18 cellular contexts compared by ENCODE assay signal in genomic region chr21:29904359-29905282, GRCh38. TPM values are rescaled to one million over a fixed set of nuclear protein-coding genes. Genes with fewer than 3 reads are reported as not detected.
DNase-seq lines count a peak whose midpoint lies in the region; ATAC-seq and TF ChIP-seq lines count a peak whose summit lies in the region.
"Had no signal": no experiment of that assay in that cellular context is flagged by ENCODE, and none has a peak within 500 bp of the region (broad histone marks: within the 10 kb centered on the region; RNA-seq: fewer than 3 reads in every experiment).

No MANE protein-coding gene starts in this region.

- H3K4me1 ChIP-seq in H9 (ENCODE audit: insufficient read depth, low read length) = no peaks in the 10 kb centered on the region
- no peaks in the 10 kb centered on the region for H3K4me1 ChIP-seq in Karpas-422 (ENCODE audit: low read length)
- H3K4me1 ChIP-seq: gastrocnemius medialis, stomach had no signal

- no peak overlapping the region for H4K91ac ChIP-seq in H9 (ENCODE audit: insufficient read length, low read depth, low read length)

- peak; percentile 32 for DNase-seq in H9
- DNase-seq in SHP77 (lab: John Stamatoyannopoulos, UW) = peak; percentile 44 to 62
- DNase-seq in fibroblast of gingiva (ENCODE audit: low read depth) = peak; percentile 73
- DNase-seq in osteocyte (ENCODE audit: extremely low spot score, unreplicated experiment) = no peak
- DNase-seq in Karpas-422 = no peak
- DNase-seq in A172 (ENCODE audit: low spot score) = no peak
- no peak for DNase-seq in NCI-H2227 treated with DMSO at 0.1 percent for 48 hours (lab: John Stamatoyannopoulos, UW)
- DNase-seq: activated naive CD4-positive, alpha-beta T cell treated with anti-CD3 and anti-CD28 coated beads, Interleukin-2, amount 50 U/mL, for 16 hours; cerebellar nuclear complex; gastrocnemius medialis; kidney; NCI-H1105 treated with DMSO at 0.1 percent for 48 hours; NCI-H510A; stomach had no signal

- H3K4me3 ChIP-seq in Karpas-422 (ENCODE audit: low read length) = no peak overlapping the region
- H3K4me3 ChIP-seq: gastrocnemius medialis, stomach had no signal

- no CpG with 5 or more reads among the region's 11 CpGs for WGBS in H9 (ENCODE audit: extremely low coverage, insufficient read length, low lambda C conversion rate)

- no peaks in the 10 kb centered on the region for H3K79me2 ChIP-seq in H9 (ENCODE audit: insufficient read depth, low read length)
- no peaks in the 10 kb centered on the region for H3K79me2 ChIP-seq in Karpas-422 (ENCODE audit: low read length)

- H2BK5ac ChIP-seq in H9 (ENCODE audit: insufficient read length, low read length) = no peak overlapping the region

- no peak for ATAC-seq in GM19452 (IDR thresholded peaks at IDR 0.05; ENCODE audit: unreplicated experiment)
- ATAC-seq: gastrocnemius medialis, right cardiac atrium, Right ventricle myocardium inferior had no signal

- H3K36me3 ChIP-seq in Karpas-422 (ENCODE audit: insufficient read depth, low read length) = no peaks in the 10 kb centered on the region
- H3K36me3 ChIP-seq: gastrocnemius medialis, stomach had no signal

- no peak overlapping the region for H4K5ac ChIP-seq in H9 (ENCODE audit: insufficient read length, low read depth, low read length)

- H2AFZ ChIP-seq in H9 (ENCODE audit: low read length) (no peak overlapping the region), Karpas-422 (ENCODE audit: low read length) (no peak overlapping the region)

- H3K27ac ChIP-seq in H9 (ENCODE audit: insufficient read length, low read depth, low read length) (no peak overlapping the region), Karpas-422 (ENCODE audit: low read length) (no peak overlapping the region)
- H3K27ac ChIP-seq: gastrocnemius medialis, stomach, VCaP had no signal

- no peak overlapping the region for H3T11ph ChIP-seq in H9 (ENCODE audit: low read length)

- H3K23ac ChIP-seq in H9 (ENCODE audit: insufficient read length, low read depth, low read length) = no peak overlapping the region

- no peaks in the 10 kb centered on the region for H3K27me3 ChIP-seq in H9 (ENCODE audit: insufficient read depth, low read length)
- H3K27me3 ChIP-seq in Karpas-422 (ENCODE audit: low read length) = no peaks in the 10 kb centered on the region
- H3K27me3 ChIP-seq: gastrocnemius medialis, stomach had no signal

- no peaks in the 10 kb centered on the region for H3K9me3 ChIP-seq in H9 (ENCODE audit: control insufficient read depth, low read depth, low read length)
- H3K9me3 ChIP-seq in Karpas-422 (ENCODE audit: low read length) = no peaks in the 10 kb centered on the region
- H3K9me3 ChIP-seq: gastrocnemius medialis had no signal

- no peaks in the 10 kb centered on the region for H3K23me2 ChIP-seq in H9 (ENCODE audit: insufficient read length, low read depth, low read length, poor library complexity, severe bottlenecking)

- H4K8ac ChIP-seq in H9 (replicated peaks; ENCODE audit: insufficient read length, low read depth, low read length) = no peak overlapping the region

- H2BK12ac ChIP-seq in H9 (ENCODE audit: insufficient read length, low read depth, low read length) = no peak overlapping the region

- H3K4me3 Mint-ChIP-seq in H9 = no peak overlapping the region; a peak in 1 of 5 replicates
- H3K4me3 Mint-ChIP-seq in osteocyte (ENCODE audit: unreplicated experiment) = no peak overlapping the region

- H3K36me3 Mint-ChIP-seq in H9 (ENCODE audit: insufficient read depth in 1 of 3, low read depth in 3 of 3) = peaks cover 0 to 9% (median 9%) of the 10 kb centered on the region in 3 experiments; a peak in 4 of 7 replicates
- H3K36me3 Mint-ChIP-seq in osteocyte (ENCODE audit: unreplicated experiment) = no peaks in the 10 kb centered on the region

- no peaks in the 10 kb centered on the region; the same call in 1 of the 2 replicates for H3K27me3 Mint-ChIP-seq in H9 (ENCODE audit: low read depth)
- peaks cover 22% of the 10 kb centered on the region for H3K27me3 Mint-ChIP-seq in osteocyte (ENCODE audit: unreplicated experiment)

- H2BK20ac ChIP-seq in H9 (ENCODE audit: low read depth, low read length, poor library complexity, severe bottlenecking) = no peak overlapping the region

- no peak overlapping the region for H3K18ac ChIP-seq in H9 (ENCODE audit: insufficient read length, low read depth, low read length)

- H3K56ac ChIP-seq in H9 (ENCODE audit: insufficient read length, low read depth, low read length) = no peak overlapping the region

- no peak overlapping the region for H2BK15ac ChIP-seq in H9 (ENCODE audit: low read depth, low read length)

- H3K27ac Mint-ChIP-seq in H9 (no peak overlapping the region), osteocyte (ENCODE audit: unreplicated experiment) (peak overlapping the region; percentile 91)

- H2AK5ac ChIP-seq in H9 (ENCODE audit: insufficient read length, low read length) = no peak overlapping the region

- no peaks in the 10 kb centered on the region for H3K79me1 ChIP-seq in H9 (ENCODE audit: insufficient read depth, low read depth, low read length, poor library complexity, severe bottlenecking)

- H2BK120ac ChIP-seq in H9 (ENCODE audit: low read depth, low read length, poor library complexity, severe bottlenecking) = no peak overlapping the region

- no peak overlapping the region for H3K14ac ChIP-seq in H9 (ENCODE audit: insufficient read depth, low read length)

- peaks cover 6 to 10% of the 10 kb centered on the region in 2 experiments; a peak in 3 of 5 replicates for H3K9me3 Mint-ChIP-seq in H9
- no peaks in the 10 kb centered on the region for H3K9me3 Mint-ChIP-seq in osteocyte (ENCODE audit: unreplicated experiment)

- H4K20me1 ChIP-seq in H9 (ENCODE audit: control insufficient read depth, insufficient read depth, insufficient read length) = no peaks in the 10 kb centered on the region
- no peaks in the 10 kb centered on the region for H4K20me1 ChIP-seq in Karpas-422 (ENCODE audit: insufficient read depth, low read depth, low read length)

- no peak overlapping the region for H3K4me2 ChIP-seq in H9 (ENCODE audit: insufficient read depth, insufficient read length, low read length)
- H3K4me2 ChIP-seq in Karpas-422 (ENCODE audit: low read depth, low read length, poor library complexity, severe bottlenecking) = no peak overlapping the region

- TF ChIP-seq CTCF in H9 (conservative IDR thresholded peaks at IDR 0.05) (0 out of 3 replicates have a peak, but pooled peaks have one; percentile 9), osteocyte (IDR thresholded peaks at IDR 0.05) (no peak)

- no peaks in the 10 kb centered on the region for H3K9me2 ChIP-seq in Karpas-422 (replicated peaks; ENCODE audit: insufficient read depth, low read length)

- H3K9ac ChIP-seq in H9 (ENCODE audit: extremely low read depth, insufficient read length, low read length) = no peak overlapping the region
- no peak overlapping the region for H3K9ac ChIP-seq in Karpas-422 (ENCODE audit: low read length)

- no peaks in the 10 kb centered on the region for H3K4me1 Mint-ChIP-seq in H9
- H3K4me1 Mint-ChIP-seq in osteocyte (ENCODE audit: unreplicated experiment) = peaks cover 11% of the 10 kb centered on the region

- H3K4ac ChIP-seq in H9 (ENCODE audit: low read depth, low read length) = no peak overlapping the region

RNA-seq across cellular contexts. Expression of gene GRIK1, which starts 35.2 kb away (rescaled TPM):
- total RNA-seq in H9 (2021) = not detected in 2 replicates
- total RNA-seq in osteocyte = 0.13 TPM in 1 of 2 replicates, not detected in the other
- 0.14 TPM in 1 of 2 replicates, not detected in the other for total RNA-seq in Karpas-422 (2014; rRNA removed; shearing (Covaris generic); ENCODE audit: low replicate concordance)
- not detected in 2 replicates for total RNA-seq in A172 (2014; rRNA removed; shearing (Covaris generic))
- total RNA-seq: kidney, right cardiac atrium, Right ventricle myocardium inferior had no signal

Comparison
In these comparisons a context has a peak if more than half of its experiments do, and no peak if none do; other contexts are left out.
1. DNase-seq: peak in H9 (single experiment), SHP77 (2 of 2) and fibroblast of gingiva (single experiment); none in osteocyte (single experiment), Karpas-422 (single experiment), A172 (single experiment) and NCI-H2227 treated with DMSO at 0.1 percent for 48 hours (single experiment).